ENCODE assay signal across 19 cellular contexts in genomic region chr5:110542949-110543348, GRCh38.
DNase-seq lines count a peak whose midpoint lies in the region; ATAC-seq, FAIRE-seq and TF ChIP-seq lines count a peak whose summit lies in the region.
"Had no signal": no experiment of that assay in that cellular context is flagged by ENCODE, and none has a peak within 500 bp of the region (broad histone marks: within the 10 kb centered on the region; RNA-seq: fewer than 3 reads in every experiment).

No MANE protein-coding gene starts in this region.

- no peaks in the 10 kb centered on the region for H3K27me3 ChIP-seq in uterus

- H3K4me1 ChIP-seq in A549 (no peaks in the 10 kb centered on the region), uterus (no peaks in the 10 kb centered on the region)

- 11% methylated on average over 3 of the region's 3 CpGs for WGBS in A549 (ENCODE audit: missing lambda C conversion rate)

- TF ChIP-seq CTCF in A549 (IDR thresholded peaks at IDR 0.05) (no peak), uterus (IDR thresholded peaks at IDR 0.05) (no peak)

- POLR2A ChIA-PET in A549 (lab: Yijun Ruan, JAX): no interaction called here

- TF ChIP-seq EP300 in A549 (IDR thresholded peaks at IDR 0.05): no peak

- TF ChIP-seq RAD21 in A549 (conservative IDR thresholded peaks at IDR 0.05 in 1 of 2, IDR thresholded peaks at IDR 0.05 in 1 of 2): no peak

- CTCF ChIA-PET in A549 (lab: Yijun Ruan, JAX): no interaction called here

- no peak for TF ChIP-seq POLR2A in A549 (IDR thresholded peaks at IDR 0.05; ENCODE audit: low read length)
- TF ChIP-seq POLR2A in uterus (IDR thresholded peaks at IDR 0.05): no peak
- no peak for TF ChIP-seq POLR2A in GM12891 (IDR thresholded peaks at IDR 0.05; ENCODE audit: low read depth, low read length)

- H3K9me3 ChIP-seq in A549 (no peaks in the 10 kb centered on the region), uterus (no peaks in the 10 kb centered on the region)

- H3K4me3 ChIP-seq in A549: no peak overlapping the region
- H3K4me3 ChIP-seq in uterus: no peak overlapping the region
- H3K4me3 ChIP-seq: GM23248 had no signal

- FAIRE-seq in A549 (lab: Jason Lieb, UNC) (no peak), GM12891 (lab: Jason Lieb, UNC) (no peak)
- FAIRE-seq: GM19239, H1 had no signal

- H3K27ac ChIP-seq in A549 (no peak overlapping the region), uterus (no peak overlapping the region)
- H3K27ac ChIP-seq: GM23248 had no signal

- DNase-seq in A549 (ENCODE audit: low read depth in 1 of 2, low spot score in 1 of 2): no peak
- peak; percentile 1 for DNase-seq in NCI-H460 (ENCODE audit: extremely low read depth, low read depth)
- DNase-seq in OCI-M1 (lab: John Stamatoyannopoulos, UW): peak; percentile 79
- no peak for DNase-seq in uterus
- no peak for DNase-seq in foreskin melanocyte
- no peak for DNase-seq in GM12891 (ENCODE audit: insufficient read length, low spot score)
- DNase-seq: 8988T; C1 segment of cervical spinal cord; Calu3; CD4-positive, alpha-beta memory T cell; COR-L47; DMS53; DMS79 treated with DMSO at 0.1 percent for 48 hours; GF-D8; GM23248; H7; HCEC 1CT had no signal

- peak overlapping the region; percentile 28; the same call in 1 of the 3 replicates for H3K4me2 ChIP-seq in A549

- ATAC-seq in A549: no peak

- intact Hi-C loops in uterus (cut with DNase I; ENCODE audit: low total_unique reads): no loop called here

- H3K36me3 ChIP-seq in uterus: no peaks in the 10 kb centered on the region

TF ChIP-seq in A549, 52 proteins besides CTCF, POLR2A, EP300 and RAD21 (continues in another document):
- no peak for TF ChIP-seq GATA3 (IDR thresholded peaks at IDR 0.05; ENCODE audit: borderline replicate concordance)
- no peak for TF ChIP-seq PHF8 (IDR thresholded peaks at IDR 0.05; ENCODE audit: borderline replicate concordance, low read depth)
- no peak for TF ChIP-seq HEYL (CRISPR knock-in tag; IDR thresholded peaks at IDR 0.05)
- no peak for TF ChIP-seq BCL3 (IDR thresholded peaks at IDR 0.05)
- no peak for TF ChIP-seq RCOR1 (IDR thresholded peaks at IDR 0.05; ENCODE audit: low read depth, low read length)
- TF ChIP-seq MAFK (IDR thresholded peaks at IDR 0.05; ENCODE audit: partially characterized antibody): no peak
- TF ChIP-seq KDM5A (IDR thresholded peaks at IDR 0.05): no peak
- no peak for TF ChIP-seq HES2 (IDR thresholded peaks at IDR 0.05)
- TF ChIP-seq USF2 (IDR thresholded peaks at IDR 0.05): no peak
- no peak for TF ChIP-seq MAZ (IDR thresholded peaks at IDR 0.05; ENCODE audit: borderline replicate concordance, low read depth, low read length)
- TF ChIP-seq CHD2 (IDR thresholded peaks at IDR 0.05; ENCODE audit: low read length, partially characterized antibody): no peak

TF ChIP-seq in GM12891, 5 proteins besides CTCF, POLR2A, EP300 and RAD21:
- TF ChIP-seq POLR2AphosphoS5 (IDR thresholded peaks at IDR 0.05; ENCODE audit: low read depth, low read length): no peak
- TF ChIP-seq PAX5 (IDR thresholded peaks at IDR 0.05; ENCODE audit: insufficient read depth, low read length, severe bottlenecking): no peak
- no peak for TF ChIP-seq SPI1 (IDR thresholded peaks at IDR 0.05; ENCODE audit: low read depth, low read length)
- TF ChIP-seq TAF1 (IDR thresholded peaks at IDR 0.05; ENCODE audit: low read depth, low read length): no peak
- TF ChIP-seq POU2F2 (IDR thresholded peaks at IDR 0.05; ENCODE audit: low read depth, low read length): no peak

Comparison
In these comparisons a context has a peak if more than half of its experiments do, and no peak if none do; other contexts are left out.
1. DNase-seq: peak in NCI-H460 (single experiment) and OCI-M1 (single experiment); none in A549 (0 of 2), uterus (0 of 2), foreskin melanocyte (single experiment) and GM12891 (single experiment).